15 cellular contexts compared by ENCODE assay signal in genomic region chr7:81025360-81025759, GRCh38.
DNase-seq lines count a peak whose midpoint lies in the region; ATAC-seq, FAIRE-seq and TF ChIP-seq lines count a peak whose summit lies in the region.
"Had no signal": no experiment of that assay in that cellular context is flagged by ENCODE, and none has a peak within 500 bp of the region (broad histone marks: within the 10 kb centered on the region; RNA-seq: fewer than 3 reads in every experiment).

No MANE protein-coding gene starts in this region.

- peak; percentile 8 for DNase-seq in A172 (ENCODE audit: low spot score)
- DNase-seq in M059J (ENCODE audit: low read depth): peak; percentile 38
- DNase-seq in NCI-H748 treated with DMSO at 0.1 percent for 48 hours (lab: John Stamatoyannopoulos, UW): peak; percentile 53
- DNase-seq in endothelial cell of umbilical vein (ENCODE audit: low read depth, low spot score): peak; percentile 9
- no peak for DNase-seq in NCI-H345 (lab: John Stamatoyannopoulos, UW)
- DNase-seq in SHP77 treated with DMSO at 0.1 percent for 48 hours (lab: John Stamatoyannopoulos, UW): no peak
- DNase-seq: BE2C; CD4-positive, alpha-beta memory T cell; H7; Kasumi-1; MV-4-11; NCI-H187 treated with DMSO at 0.1 percent for 48 hours; PC-9; Right ventricle myocardium superior had no signal

- no peak overlapping the region for H2AFZ ChIP-seq in endothelial cell of umbilical vein (ENCODE audit: low read depth, low read length)

- H3K4me1 ChIP-seq in endothelial cell of umbilical vein (ENCODE audit: control insufficient read depth, extremely low read depth, insufficient read depth, low read length): no peaks in the 10 kb centered on the region

- no peak for TF ChIP-seq POLR2A in endothelial cell of umbilical vein (IDR thresholded peaks at IDR 0.05; ENCODE audit: low read depth, low read length)

- no peaks in the 10 kb centered on the region for H3K9me1 ChIP-seq in endothelial cell of umbilical vein (replicated peaks; ENCODE audit: control insufficient read depth, extremely low read depth, insufficient read depth, low read length)

- no peaks in the 10 kb centered on the region for H3K36me3 ChIP-seq in endothelial cell of umbilical vein (ENCODE audit: control insufficient read depth in 2 of 2, extremely low read depth in 1 of 2, insufficient read depth in 2 of 2, low read length in 2 of 2)
- H3K36me3 ChIP-seq: BE2C had no signal

- CTCF ChIA-PET in endothelial cell of umbilical vein (lab: Charles Lee): no interaction called here

- intact Hi-C loops in endothelial cell of umbilical vein (cut with micrococcal nuclease): no loop called here

- H3K79me2 ChIP-seq in endothelial cell of umbilical vein (ENCODE audit: control insufficient read depth, insufficient read depth, low read length): no peaks in the 10 kb centered on the region

- no peak for ATAC-seq in GM18909 (IDR thresholded peaks at IDR 0.05; ENCODE audit: poor library complexity, unreplicated experiment)

- H3K27ac ChIP-seq in endothelial cell of umbilical vein (ENCODE audit: insufficient read depth, low read depth, low read length): no peak overlapping the region
- H3K27ac ChIP-seq: PC-9 had no signal

- no peak for FAIRE-seq in endothelial cell of umbilical vein (lab: Jason Lieb, UNC)

- POLR2A ChIA-PET in endothelial cell of umbilical vein (lab: Charles Lee): no interaction called here

- dilution Hi-C loops in endothelial cell of umbilical vein (cut with MboI; ENCODE audit: extremely low pct_ligation_motif_present, low sequenced_read_pairs): no loop called here

- H3K27me3 ChIP-seq in endothelial cell of umbilical vein (ENCODE audit: control insufficient read depth in 2 of 2, insufficient read depth in 2 of 2, low read length in 2 of 2): peaks cover 0 to 5% of the 10 kb centered on the region in 2 experiments
- H3K27me3 ChIP-seq: BE2C had no signal

- H3K4me3 ChIP-seq in endothelial cell of umbilical vein (replicated peaks in 1 of 3; ENCODE audit: insufficient read depth in 1 of 3, low read depth in 1 of 3, low read length in 3 of 3): no peak overlapping the region
- H3K4me3 ChIP-seq: PC-9 had no signal

- no TSS peak for BruUV-seq in endothelial cell of umbilical vein (replicated peaks; lab: Mats Ljungman, UMichigan)

- H4K20me1 ChIP-seq in endothelial cell of umbilical vein (replicated peaks; ENCODE audit: control insufficient read depth, extremely low read depth, insufficient read depth, low read length): no peaks in the 10 kb centered on the region

- H3K4me2 ChIP-seq in endothelial cell of umbilical vein (ENCODE audit: insufficient read depth, low read length): no peak overlapping the region
- H3K4me2 ChIP-seq: PC-9 had no signal

- H3K9me3 ChIP-seq in endothelial cell of umbilical vein (replicated peaks; ENCODE audit: control insufficient read depth, insufficient read depth, low read length): no peaks in the 10 kb centered on the region
- H3K9me3 ChIP-seq: BE2C had no signal

- no peak for TF ChIP-seq CTCF in endothelial cell of umbilical vein (IDR thresholded peaks at IDR 0.05; ENCODE audit: extremely low read depth in 1 of 2, insufficient read depth in 1 of 2, low read depth in 1 of 2, low read length in 2 of 2)

- H3K9ac ChIP-seq in endothelial cell of umbilical vein (replicated peaks; ENCODE audit: extremely low read depth, insufficient read depth, low read length): no peak overlapping the region

TF ChIP-seq in endothelial cell of umbilical vein, 7 proteins besides CTCF, POLR2A, EP300 and RAD21:
- no peak for TF ChIP-seq GATA2 (IDR thresholded peaks at IDR 0.05; ENCODE audit: insufficient read depth, insufficient read length, low read depth, low read length)
- no peak for TF ChIP-seq MYC (IDR thresholded peaks at IDR 0.05; ENCODE audit: low read depth, low read length)
- TF ChIP-seq JUN (IDR thresholded peaks at IDR 0.05; ENCODE audit: borderline replicate concordance, insufficient read depth, insufficient read length, low read depth): peak; percentile 33
- TF ChIP-seq POLR2AphosphoS5 (IDR thresholded peaks at IDR 0.05; ENCODE audit: insufficient read depth, low read depth, low read length): no peak
- TF ChIP-seq, protein P1, sequence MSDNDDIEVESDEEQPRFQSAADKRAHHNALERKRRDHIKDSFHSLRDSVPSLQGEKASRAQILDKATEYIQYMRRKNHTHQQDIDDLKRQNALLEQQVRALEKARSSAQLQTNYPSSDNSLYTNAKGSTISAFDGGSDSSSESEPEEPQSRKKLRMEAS (IDR thresholded peaks at IDR 0.05; ENCODE audit: insufficient read depth, insufficient read length): no peak
- TF ChIP-seq FOS (IDR thresholded peaks at IDR 0.05; ENCODE audit: borderline replicate concordance, insufficient read depth, low read length): no peak
TF ChIP-seq in endothelial cell of umbilical vein: peak in this region for 1.

Comparison
In these comparisons a context has a peak if more than half of its experiments do, and no peak if none do; other contexts are left out.
1. DNase-seq: peak in A172 (single experiment), M059J (single experiment), NCI-H748 treated with DMSO at 0.1 percent for 48 hours (single experiment) and endothelial cell of umbilical vein (single experiment); none in NCI-H345 (single experiment) and SHP77 treated with DMSO at 0.1 percent for 48 hours (single experiment).